In genomic region chr6:107736713-107737396, GRCh38 we compare ENCODE assay signal across 18 cellular contexts.
DNase-seq lines count a peak whose midpoint lies in the region; ATAC-seq, FAIRE-seq and TF ChIP-seq lines count a peak whose summit lies in the region.
"Had no signal": no experiment of that assay in that cellular context is flagged by ENCODE, and none has a peak within 500 bp of the region (broad histone marks: within the 10 kb centered on the region; RNA-seq: fewer than 3 reads in every experiment).

No MANE protein-coding gene starts in this region.

- no peak for FAIRE-seq in GM19239 (lab: Jason Lieb, UNC)
- FAIRE-seq: kidney had no signal

- peak overlapping the region; percentile 93 for H3K27ac Mint-ChIP-seq in CD4-positive, alpha-beta T cell
- H3K27ac Mint-ChIP-seq in activated naive CD8-positive, alpha-beta T cell: peak overlapping the region; percentile 88
- H3K27ac Mint-ChIP-seq in naive thymus-derived CD8-positive, alpha-beta T cell: peak overlapping the region; percentile 88 to 98 (median 94)
- H3K27ac Mint-ChIP-seq: progenitor cell of endocrine pancreas had no signal

- peak; percentile 68 for ATAC-seq in CD4-positive, alpha-beta T cell (ENCODE audit: poor library complexity)
- ATAC-seq in naive thymus-derived CD8-positive, alpha-beta T cell: peak; percentile 73 to 79
- ATAC-seq: Right ventricle myocardium inferior had no signal

- H3K27me3 Mint-ChIP-seq in CD4-positive, alpha-beta T cell: no peaks in the 10 kb centered on the region
- H3K27me3 Mint-ChIP-seq in activated naive CD8-positive, alpha-beta T cell: no peaks in the 10 kb centered on the region
- no peaks in the 10 kb centered on the region for H3K27me3 Mint-ChIP-seq in naive thymus-derived CD8-positive, alpha-beta T cell

- peaks cover 97% of the 10 kb centered on the region for H3K4me1 Mint-ChIP-seq in CD4-positive, alpha-beta T cell (ENCODE audit: low read depth)
- peaks cover 95% of the 10 kb centered on the region for H3K4me1 Mint-ChIP-seq in activated naive CD8-positive, alpha-beta T cell (ENCODE audit: low read depth)
- peaks cover 55 to 96% (median 95%) of the 10 kb centered on the region in 4 donors for H3K4me1 Mint-ChIP-seq in naive thymus-derived CD8-positive, alpha-beta T cell

- H3K9me3 Mint-ChIP-seq in CD4-positive, alpha-beta T cell: no peaks in the 10 kb centered on the region
- no peaks in the 10 kb centered on the region for H3K9me3 Mint-ChIP-seq in activated naive CD8-positive, alpha-beta T cell (ENCODE audit: low read depth)
- H3K9me3 Mint-ChIP-seq in naive thymus-derived CD8-positive, alpha-beta T cell: no peaks in the 10 kb centered on the region

- no peak for DNase-seq in CD4-positive, alpha-beta T cell
- DNase-seq in naive thymus-derived CD8-positive, alpha-beta T cell: peak in 6 of 10 donors; percentile 33 to 88 (median 66)
- DNase-seq in cerebellar nuclear complex (lab: John Stamatoyannopoulos, UW) (no peak), NCI-H2171 treated with DMSO at 0.1 percent for 48 hours (lab: John Stamatoyannopoulos, UW) (no peak), GM19239 (ENCODE audit: insufficient read length, low spot score) (no peak), AG20443 (ENCODE audit: low spot score) (no peak)
- DNase-seq: activated CD8-positive, alpha-beta memory T cell treated with anti-CD3 and anti-CD28 coated beads for 24 hours; amygdala; BE2C; glutamatergic neuron; kidney; NCI-H1930; NCI-H748 treated with DMSO at 0.1 percent for 48 hours; thyroid gland had no signal

- H3K36me3 ChIP-seq in KOPT-K1 (ENCODE audit: insufficient read depth, low read length): no peaks in the 10 kb centered on the region
- H3K36me3 ChIP-seq: BE2C, thyroid gland had no signal

- no peak for TF ChIP-seq CTCF in CD4-positive, alpha-beta T cell (IDR thresholded peaks at IDR 0.05)

- no peaks in the 10 kb centered on the region for H3K9me3 ChIP-seq in CD4-positive, alpha-beta T cell (ENCODE audit: control insufficient read depth, low read length)
- H3K9me3 ChIP-seq in KOPT-K1 (ENCODE audit: insufficient read depth, low read length, poor library complexity, severe bottlenecking): no peaks in the 10 kb centered on the region
- H3K9me3 ChIP-seq: BE2C, thyroid gland had no signal

- CTCF ChIA-PET in CD4-positive, alpha-beta T cell (lab: Charles Lee): interaction anchor here (1.0 to 4.5 kb wide), 7 partner anchors 8 to 130 kb away, joined by 3 to 26 read pairs (median 5); partner anchors contain the start of gene SCML4

- H3K36me3 Mint-ChIP-seq in CD4-positive, alpha-beta T cell (ENCODE audit: low read depth): peaks cover 46% of the 10 kb centered on the region
- H3K36me3 Mint-ChIP-seq in activated naive CD8-positive, alpha-beta T cell: peaks cover 15% of the 10 kb centered on the region
- H3K36me3 Mint-ChIP-seq in naive thymus-derived CD8-positive, alpha-beta T cell: peaks cover 2 to 24% (median 17%) of the 10 kb centered on the region in 3 donors

- H3K27me3 ChIP-seq in CD4-positive, alpha-beta T cell (ENCODE audit: control insufficient read depth, insufficient read depth, low read length): no peaks in the 10 kb centered on the region
- H3K27me3 ChIP-seq: BE2C, thyroid gland had no signal

- peak overlapping the region; percentile 65 for H3K27ac ChIP-seq in CD4-positive, alpha-beta T cell (ENCODE audit: low read depth, low read length)
- H3K27ac ChIP-seq in KOPT-K1 (ENCODE audit: low read depth, low read length, poor library complexity, severe bottlenecking): peak overlapping the region; percentile 35
- H3K27ac ChIP-seq: thyroid gland had no signal

- H3K4me3 Mint-ChIP-seq in CD4-positive, alpha-beta T cell: peak overlapping the region; percentile 80
- peak overlapping the region; percentile 61 for H3K4me3 Mint-ChIP-seq in activated naive CD8-positive, alpha-beta T cell
- peak overlapping the region; percentile 64 to 90 (median 80) for H3K4me3 Mint-ChIP-seq in naive thymus-derived CD8-positive, alpha-beta T cell

- POLR2A ChIA-PET in CD4-positive, alpha-beta T cell (lab: Charles Lee): interaction anchor here (0.7 to 8.9 kb wide), 15 partner anchors 9 to 130 kb away, joined by 3 to 259 read pairs (median 7); partner anchors contain the start of gene SCML4
- POLR2A ChIA-PET in naive thymus-derived CD8-positive, alpha-beta T cell (lab: Charles Lee): interaction anchor here (0.5 to 3.3 kb wide), 15 partner anchors 9 to 111 kb away, joined by 3 to 68 read pairs (median 4); partner anchors contain the start of gene SCML4

- intact Hi-C loops in CD4-positive, alpha-beta T cell (cut with DNase I, micrococcal nuclease): loop anchor here in 1 of 2 experiments (1.0 to 2.0 kb wide), 3 partner anchors 16 to 87 kb away; partner anchors contain the start of gene SCML4

Comparison
In these comparisons a context has a peak if more than half of its experiments do, and no peak if none do; other contexts are left out.
1. DNase-seq: peak in naive thymus-derived CD8-positive, alpha-beta T cell (6 of 10); none in CD4-positive, alpha-beta T cell (0 of 10), cerebellar nuclear complex (0 of 2), NCI-H2171 treated with DMSO at 0.1 percent for 48 hours (single experiment), GM19239 (single experiment) and AG20443 (single experiment).
2. Peak in every context shown above with its lines, with median percentiles within 50 percentile points of each other: H3K27ac Mint-ChIP-seq and H3K4me3 Mint-ChIP-seq.